Comparison of ENCODE assay signal across 1 cellular context in genomic region chr1:234348964-234349363, GRCh38.
TF ChIP-seq lines count a peak whose summit lies in the region.

No MANE protein-coding gene starts in this region.

TF ChIP-seq in K562, 482 proteins besides CTCF, POLR2A, EP300 and RAD21 (continued from another document):
- TF ChIP-seq ZNF398 (CRISPR knock-in tag; IDR thresholded peaks at IDR 0.05) (no peak), HNRNPUL1 (IDR thresholded peaks at IDR 0.05; ENCODE audit: low read length) (no peak), FOXJ2 (tag; IDR thresholded peaks at IDR 0.05) (no peak)
TF ChIP-seq in K562: peak in this region for 0.
